Comparison of ENCODE assay signal across 17 cellular contexts in genomic region chr17:633641-634091, GRCh38.
DNase-seq lines count a peak whose midpoint lies in the region; ATAC-seq, FAIRE-seq and TF ChIP-seq lines count a peak whose summit lies in the region.
"Had no signal": no experiment of that assay in that cellular context is flagged by ENCODE, and none has a peak within 500 bp of the region (broad histone marks: within the 10 kb centered on the region; RNA-seq: fewer than 3 reads in every experiment).

No MANE protein-coding gene starts in this region.

- ATAC-seq in HepG2 (no peak), GM18867 (IDR thresholded peaks at IDR 0.05; ENCODE audit: unreplicated experiment) (no peak), HG02970 (IDR thresholded peaks at IDR 0.05; ENCODE audit: low FRiP score, unreplicated experiment) (no peak)

- TF ChIP-seq POLR2A in HepG2 (IDR thresholded peaks at IDR 0.05; ENCODE audit: insufficient read depth in 1 of 2, low read depth in 2 of 2, low read length in 2 of 2) = no peak

- H3K4me3 ChIP-seq in liver (ENCODE audit: low read depth in 1 of 3, low read length in 3 of 3) (no peak overlapping the region), HepG2 (replicated peaks in 1 of 3; ENCODE audit: insufficient read depth in 1 of 3, low read depth in 2 of 3, low read length in 3 of 3) (no peak overlapping the region), left ventricle myocardium inferior (no peak overlapping the region), parathyroid adenoma (ENCODE audit: low read depth, low read length) (no peak overlapping the region)
- H3K4me3 ChIP-seq: A549 had no signal

- H3K9ac ChIP-seq in liver (ENCODE audit: low read depth in 1 of 2, low read length in 2 of 2) = no peak overlapping the region
- no peak overlapping the region for H3K9ac ChIP-seq in HepG2 (ENCODE audit: insufficient read depth, low read depth, low read length)
- no peak overlapping the region for H3K9ac ChIP-seq in parathyroid adenoma

- no peak overlapping the region for H2AFZ ChIP-seq in HepG2 (ENCODE audit: low read length)
- no peak overlapping the region for H2AFZ ChIP-seq in parathyroid adenoma

- H3K9me3 ChIP-seq in liver (ENCODE audit: control insufficient read depth in 4 of 4, low read length in 3 of 4) = no peaks in the 10 kb centered on the region
- no peaks in the 10 kb centered on the region for H3K9me3 ChIP-seq in HepG2 (ENCODE audit: low read length)
- no peaks in the 10 kb centered on the region for H3K9me3 ChIP-seq in left ventricle myocardium inferior (replicated peaks)
- H3K9me3 ChIP-seq in parathyroid adenoma (ENCODE audit: control insufficient read depth, low read length) = no peaks in the 10 kb centered on the region
- H3K9me3 ChIP-seq: A549 had no signal

- TF ChIP-seq RAD21 in liver (IDR thresholded peaks at IDR 0.05) (peak in 1 of 2 donors; percentile 23), HepG2 (CRISPR knock-in tag; IDR thresholded peaks at IDR 0.05) (no peak)

- CTCF ChIA-PET in HepG2 (lab: Yijun Ruan, JAX; ENCODE audit: low intra/inter-chr PET ratio, low total read pairs) = no interaction called here

- no peak for TF ChIP-seq EP300 in HepG2 (IDR thresholded peaks at IDR 0.05; ENCODE audit: low read depth in 2 of 2, low read length in 2 of 2)
- no peak for TF ChIP-seq EP300 in HepG2 (CRISPR knock-in tag; IDR thresholded peaks at IDR 0.05; ENCODE audit: borderline replicate concordance)

- WGBS in liver = 71% methylated on average over 8 of the region's 8 CpGs
- 81% methylated on average over 8 of the region's 8 CpGs for WGBS in HepG2 (ENCODE audit: low lambda C conversion rate)

- DNase-seq in HepG2 (ENCODE audit: low spot score) (no peak), left ventricle myocardium inferior (no peak), NCI-H2196 treated with DMSO at 0.1 percent for 48 hours (lab: John Stamatoyannopoulos, UW; ENCODE audit: unreplicated experiment) (no peak), germinal center (ENCODE audit: low spot score) (no peak)
- DNase-seq: activated B cell treated with CpG ODN at 0.5 μM for 24 hours; DMS53; foreskin melanocyte; midbrain; NCI-H1048; NCI-H510A treated with DMSO at 0.1 percent for 48 hours; SHP77 treated with DMSO at 0.1 percent for 48 hours; stimulated activated CD8-positive, alpha-beta memory T cell treated with anti-CD3 and anti-CD28 coated beads, Interleukin-4, amount 100 ng/mL, for 48 hours had no signal

- H3K79me2 ChIP-seq in HepG2 (ENCODE audit: insufficient read depth, low read length) (no peaks in the 10 kb centered on the region), parathyroid adenoma (no peaks in the 10 kb centered on the region)

- H3K27ac ChIP-seq in liver (ENCODE audit: low read depth in 1 of 2, low read length in 2 of 2) (no peak overlapping the region), HepG2 (ENCODE audit: extremely low read length, insufficient read depth, low read length) (no peak overlapping the region), left ventricle myocardium inferior (replicated peaks) (peak overlapping the region; percentile 64), parathyroid adenoma (peak overlapping the region; percentile 39)
- H3K27ac ChIP-seq: A549 had no signal

- no peaks in the 10 kb centered on the region for H4K20me1 ChIP-seq in HepG2 (ENCODE audit: insufficient read depth, low read length)

- intact Hi-C loops in HepG2 (cut with micrococcal nuclease; ENCODE audit: unreplicated experiment) = no loop called here
- intact Hi-C loops in left ventricle myocardium inferior (cut with micrococcal nuclease) = no loop called here

- no TSS peak for BruUV-seq in HepG2 (replicated peaks; lab: Mats Ljungman, UMichigan)

- no peak overlapping the region for H3K4me2 ChIP-seq in HepG2 (ENCODE audit: low read depth, low read length)
- no peak overlapping the region for H3K4me2 ChIP-seq in parathyroid adenoma (ENCODE audit: low read length)
- H3K4me2 ChIP-seq: A549 had no signal

- H3K27me3 ChIP-seq in liver (ENCODE audit: control insufficient read depth in 4 of 4, insufficient read depth in 4 of 4, low read length in 3 of 4) = no peaks in the 10 kb centered on the region
- no peaks in the 10 kb centered on the region for H3K27me3 ChIP-seq in HepG2 (ENCODE audit: control insufficient read depth in 1 of 2, insufficient read depth in 2 of 2, low read length in 2 of 2)
- no peaks in the 10 kb centered on the region for H3K27me3 ChIP-seq in left ventricle myocardium inferior (ENCODE audit: low read depth)
- H3K27me3 ChIP-seq in parathyroid adenoma (ENCODE audit: control insufficient read depth, insufficient read depth, low read length) = no peaks in the 10 kb centered on the region

- H3K4me1 ChIP-seq in liver (ENCODE audit: control insufficient read depth in 4 of 4, insufficient read depth in 4 of 4, low read length in 3 of 4) (peaks cover 0 to 5% (median 4%) of the 10 kb centered on the region in 4 donors), HepG2 (ENCODE audit: insufficient read depth, low read length) (no peaks in the 10 kb centered on the region), left ventricle myocardium inferior (peaks cover 24% of the 10 kb centered on the region), parathyroid adenoma (no peaks in the 10 kb centered on the region)
- H3K4me1 ChIP-seq: A549 had no signal

- no peak for FAIRE-seq in HepG2 (lab: Jason Lieb, UNC)
- FAIRE-seq: A549 had no signal

- H3K36me3 ChIP-seq in liver (ENCODE audit: control insufficient read depth in 4 of 4, insufficient read depth in 3 of 4, low read depth in 1 of 4, low read length in 3 of 4) (peaks cover 1 to 10% (median 6%) of the 10 kb centered on the region in 4 donors), HepG2 (replicated peaks in 1 of 2; ENCODE audit: control insufficient read depth in 1 of 2, insufficient read depth in 2 of 2, low read length in 2 of 2) (peaks cover 5 to 13% of the 10 kb centered on the region in 2 experiments), left ventricle myocardium inferior (peaks cover 17% of the 10 kb centered on the region), parathyroid adenoma (ENCODE audit: control insufficient read depth, insufficient read depth, low read length) (no peaks in the 10 kb centered on the region)

- in situ Hi-C loops in HepG2 (cut with HindIII; ENCODE audit: extremely low pct_ligation_motif_present, low pct_unique_long_range_greater_than_20kb) = no loop called here

- TF ChIP-seq CTCF in liver (IDR thresholded peaks at IDR 0.05; ENCODE audit: low read depth, low read length, missing input control) = no peak
- no peak for TF ChIP-seq CTCF in HepG2 (CRISPR knock-in tag; IDR thresholded peaks at IDR 0.05)
- no peak for TF ChIP-seq CTCF in left ventricle myocardium inferior (IDR thresholded peaks at IDR 0.05; ENCODE audit: borderline replicate concordance)
- TF ChIP-seq CTCF in parathyroid adenoma (IDR thresholded peaks at IDR 0.05) = no peak

- POLR2A ChIA-PET in HepG2 (lab: Yijun Ruan, JAX) = no interaction called here

TF ChIP-seq in liver, 16 proteins besides CTCF, POLR2A, EP300 and RAD21:
- TF ChIP-seq NR2F2 (IDR thresholded peaks at IDR 0.05) = peak; percentile 65
- no peak for TF ChIP-seq ZBTB33 (IDR thresholded peaks at IDR 0.05)
TF ChIP-seq in liver: peak in this region for 1.

TF ChIP-seq in HepG2, 621 proteins besides CTCF, POLR2A, EP300 and RAD21 (continues in another document):
- TF ChIP-seq FOXA1 (IDR thresholded peaks at IDR 0.05) (no peak), FOXA1 (CRISPR knock-in tag; IDR thresholded peaks at IDR 0.05) (no peak), AHDC1 (CRISPR knock-in tag; IDR thresholded peaks at IDR 0.05; ENCODE audit: borderline replicate concordance) (no peak), ZFAT (CRISPR knock-in tag; conservative IDR thresholded peaks at IDR 0.05) (no peak), RXRB (CRISPR knock-in tag; IDR thresholded peaks at IDR 0.05; ENCODE audit: borderline replicate concordance) (no peak)

Comparison
In these comparisons a context has a peak if more than half of its experiments do, and no peak if none do; other contexts are left out.
1. H3K27ac ChIP-seq: peak in left ventricle myocardium inferior (single experiment) and parathyroid adenoma (single experiment); none in liver (0 of 2) and HepG2 (single experiment).